1 cellular context compared by ENCODE assay signal in the genomic region with DNA sequence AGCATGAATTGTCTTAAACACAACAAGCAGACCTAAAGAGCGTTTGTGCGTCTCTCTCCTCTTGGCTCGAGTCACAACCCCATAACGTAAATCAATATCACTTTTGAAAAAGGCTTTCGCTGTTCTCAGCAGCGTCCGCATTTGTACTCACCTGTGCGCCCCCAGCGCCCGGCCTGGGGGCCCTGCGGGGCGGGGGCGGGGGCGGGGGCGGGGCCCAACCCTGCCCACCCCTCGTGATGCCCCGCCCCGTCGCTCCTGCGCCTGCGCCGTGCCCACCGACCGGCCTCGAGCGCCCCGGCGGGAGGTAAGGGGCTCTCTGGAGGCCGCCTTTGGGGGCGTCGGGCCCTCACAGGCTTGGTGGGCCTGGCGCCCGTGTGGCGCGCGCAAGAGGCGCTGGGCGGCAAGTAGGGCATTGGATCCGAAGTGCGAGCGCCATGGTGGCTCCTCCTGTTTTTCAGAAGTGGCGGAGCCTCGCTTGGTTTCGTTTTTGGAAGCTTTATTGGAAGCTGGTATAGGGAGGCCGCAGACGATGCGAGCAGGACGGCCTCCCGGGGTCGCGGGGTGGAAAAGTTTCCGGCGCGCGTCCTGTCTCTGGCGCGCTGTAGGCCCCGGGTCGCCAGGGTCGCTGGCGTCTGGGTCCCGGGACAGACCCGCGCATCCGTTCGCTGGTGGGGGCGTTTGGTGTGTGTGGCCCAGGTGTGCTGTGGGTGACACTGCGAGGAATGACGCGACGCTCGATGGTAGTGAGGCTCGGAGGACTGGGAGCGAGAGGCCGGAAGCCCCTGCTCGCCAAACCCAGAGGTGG.
TF ChIP-seq lines count a peak whose summit lies in the region.

A gene (plus strand): TSS at position 252 of the 805 bp plus-strand sequence. CDS start 8,586 bp downstream, outside the sequence.

TF ChIP-seq in H1, 55 proteins besides CTCF, POLR2A, EP300 and RAD21:
- peak; percentile 91 for TF ChIP-seq KDM4A (IDR thresholded peaks at IDR 0.05; ENCODE audit: low read depth, low read length, severe bottlenecking)
- peak; percentile 59 for TF ChIP-seq NRF1 (IDR thresholded peaks at IDR 0.05; ENCODE audit: low read depth, low read length)
- TF ChIP-seq SP4 (IDR thresholded peaks at IDR 0.05; ENCODE audit: low read length) = 0 out of 2 replicates have a peak, but pooled peaks have one; percentile 27
- TF ChIP-seq POLR2AphosphoS5 (IDR thresholded peaks at IDR 0.05; ENCODE audit: low read depth, low read length) = no peak
- no peak for TF ChIP-seq KDM1A (IDR thresholded peaks at IDR 0.05; ENCODE audit: borderline replicate concordance, low read length)
- TF ChIP-seq CREB1 (IDR thresholded peaks at IDR 0.05) = peak; percentile 32; the same call in 1 of the 2 replicates
- TF ChIP-seq GTF2F1 (IDR thresholded peaks at IDR 0.05; ENCODE audit: borderline replicate concordance, low read depth, low read length) = no peak
- no peak for TF ChIP-seq KDM5A (IDR thresholded peaks at IDR 0.05; ENCODE audit: low read length)
- no peak for TF ChIP-seq CTBP2 (IDR thresholded peaks at IDR 0.05; ENCODE audit: borderline replicate concordance, insufficient read depth, insufficient read length, low read length)
- TF ChIP-seq, protein P1, sequence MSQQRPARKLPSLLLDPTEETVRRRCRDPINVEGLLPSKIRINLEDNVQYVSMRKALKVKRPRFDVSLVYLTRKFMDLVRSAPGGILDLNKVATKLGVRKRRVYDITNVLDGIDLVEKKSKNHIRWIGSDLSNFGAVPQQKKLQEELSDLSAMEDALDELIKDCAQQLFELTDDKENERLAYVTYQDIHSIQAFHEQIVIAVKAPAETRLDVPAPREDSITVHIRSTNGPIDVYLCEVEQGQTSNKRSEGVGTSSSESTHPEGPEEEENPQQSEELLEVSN (IDR thresholded peaks at IDR 0.05) = peak; percentile 56; the same call in 1 of the 2 replicates
- peak; percentile 93 for TF ChIP-seq PHF8 (conservative IDR thresholded peaks at IDR 0.05; ENCODE audit: low read depth, low read length)
- TF ChIP-seq, protein P2, sequence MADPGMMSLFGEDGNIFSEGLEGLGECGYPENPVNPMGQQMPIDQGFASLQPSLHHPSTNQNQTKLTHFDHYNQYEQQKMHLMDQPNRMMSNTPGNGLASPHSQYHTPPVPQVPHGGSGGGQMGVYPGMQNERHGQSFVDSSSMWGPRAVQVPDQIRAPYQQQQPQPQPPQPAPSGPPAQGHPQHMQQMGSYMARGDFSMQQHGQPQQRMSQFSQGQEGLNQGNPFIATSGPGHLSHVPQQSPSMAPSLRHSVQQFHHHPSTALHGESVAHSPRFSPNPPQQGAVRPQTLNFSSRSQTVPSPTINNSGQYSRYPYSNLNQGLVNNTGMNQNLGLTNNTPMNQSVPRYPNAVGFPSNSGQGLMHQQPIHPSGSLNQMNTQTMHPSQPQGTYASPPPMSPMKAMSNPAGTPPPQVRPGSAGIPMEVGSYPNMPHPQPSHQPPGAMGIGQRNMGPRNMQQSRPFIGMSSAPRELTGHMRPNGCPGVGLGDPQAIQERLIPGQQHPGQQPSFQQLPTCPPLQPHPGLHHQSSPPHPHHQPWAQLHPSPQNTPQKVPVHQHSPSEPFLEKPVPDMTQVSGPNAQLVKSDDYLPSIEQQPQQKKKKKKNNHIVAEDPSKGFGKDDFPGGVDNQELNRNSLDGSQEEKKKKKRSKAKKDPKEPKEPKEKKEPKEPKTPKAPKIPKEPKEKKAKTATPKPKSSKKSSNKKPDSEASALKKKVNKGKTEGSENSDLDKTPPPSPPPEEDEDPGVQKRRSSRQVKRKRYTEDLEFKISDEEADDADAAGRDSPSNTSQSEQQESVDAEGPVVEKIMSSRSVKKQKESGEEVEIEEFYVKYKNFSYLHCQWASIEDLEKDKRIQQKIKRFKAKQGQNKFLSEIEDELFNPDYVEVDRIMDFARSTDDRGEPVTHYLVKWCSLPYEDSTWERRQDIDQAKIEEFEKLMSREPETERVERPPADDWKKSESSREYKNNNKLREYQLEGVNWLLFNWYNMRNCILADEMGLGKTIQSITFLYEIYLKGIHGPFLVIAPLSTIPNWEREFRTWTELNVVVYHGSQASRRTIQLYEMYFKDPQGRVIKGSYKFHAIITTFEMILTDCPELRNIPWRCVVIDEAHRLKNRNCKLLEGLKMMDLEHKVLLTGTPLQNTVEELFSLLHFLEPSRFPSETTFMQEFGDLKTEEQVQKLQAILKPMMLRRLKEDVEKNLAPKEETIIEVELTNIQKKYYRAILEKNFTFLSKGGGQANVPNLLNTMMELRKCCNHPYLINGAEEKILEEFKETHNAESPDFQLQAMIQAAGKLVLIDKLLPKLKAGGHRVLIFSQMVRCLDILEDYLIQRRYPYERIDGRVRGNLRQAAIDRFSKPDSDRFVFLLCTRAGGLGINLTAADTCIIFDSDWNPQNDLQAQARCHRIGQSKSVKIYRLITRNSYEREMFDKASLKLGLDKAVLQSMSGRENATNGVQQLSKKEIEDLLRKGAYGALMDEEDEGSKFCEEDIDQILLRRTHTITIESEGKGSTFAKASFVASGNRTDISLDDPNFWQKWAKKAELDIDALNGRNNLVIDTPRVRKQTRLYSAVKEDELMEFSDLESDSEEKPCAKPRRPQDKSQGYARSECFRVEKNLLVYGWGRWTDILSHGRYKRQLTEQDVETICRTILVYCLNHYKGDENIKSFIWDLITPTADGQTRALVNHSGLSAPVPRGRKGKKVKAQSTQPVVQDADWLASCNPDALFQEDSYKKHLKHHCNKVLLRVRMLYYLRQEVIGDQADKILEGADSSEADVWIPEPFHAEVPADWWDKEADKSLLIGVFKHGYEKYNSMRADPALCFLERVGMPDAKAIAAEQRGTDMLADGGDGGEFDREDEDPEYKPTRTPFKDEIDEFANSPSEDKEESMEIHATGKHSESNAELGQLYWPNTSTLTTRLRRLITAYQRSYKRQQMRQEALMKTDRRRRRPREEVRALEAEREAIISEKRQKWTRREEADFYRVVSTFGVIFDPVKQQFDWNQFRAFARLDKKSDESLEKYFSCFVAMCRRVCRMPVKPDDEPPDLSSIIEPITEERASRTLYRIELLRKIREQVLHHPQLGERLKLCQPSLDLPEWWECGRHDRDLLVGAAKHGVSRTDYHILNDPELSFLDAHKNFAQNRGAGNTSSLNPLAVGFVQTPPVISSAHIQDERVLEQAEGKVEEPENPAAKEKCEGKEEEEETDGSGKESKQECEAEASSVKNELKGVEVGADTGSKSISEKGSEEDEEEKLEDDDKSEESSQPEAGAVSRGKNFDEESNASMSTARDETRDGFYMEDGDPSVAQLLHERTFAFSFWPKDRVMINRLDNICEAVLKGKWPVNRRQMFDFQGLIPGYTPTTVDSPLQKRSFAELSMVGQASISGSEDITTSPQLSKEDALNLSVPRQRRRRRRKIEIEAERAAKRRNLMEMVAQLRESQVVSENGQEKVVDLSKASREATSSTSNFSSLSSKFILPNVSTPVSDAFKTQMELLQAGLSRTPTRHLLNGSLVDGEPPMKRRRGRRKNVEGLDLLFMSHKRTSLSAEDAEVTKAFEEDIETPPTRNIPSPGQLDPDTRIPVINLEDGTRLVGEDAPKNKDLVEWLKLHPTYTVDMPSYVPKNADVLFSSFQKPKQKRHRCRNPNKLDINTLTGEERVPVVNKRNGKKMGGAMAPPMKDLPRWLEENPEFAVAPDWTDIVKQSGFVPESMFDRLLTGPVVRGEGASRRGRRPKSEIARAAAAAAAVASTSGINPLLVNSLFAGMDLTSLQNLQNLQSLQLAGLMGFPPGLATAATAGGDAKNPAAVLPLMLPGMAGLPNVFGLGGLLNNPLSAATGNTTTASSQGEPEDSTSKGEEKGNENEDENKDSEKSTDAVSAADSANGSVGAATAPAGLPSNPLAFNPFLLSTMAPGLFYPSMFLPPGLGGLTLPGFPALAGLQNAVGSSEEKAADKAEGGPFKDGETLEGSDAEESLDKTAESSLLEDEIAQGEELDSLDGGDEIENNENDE (IDR thresholded peaks at IDR 0.05; ENCODE audit: insufficient replicate concordance, low read length) = no peak
- peak; percentile 99 for TF ChIP-seq ASH2L (IDR thresholded peaks at IDR 0.05; ENCODE audit: low read length)
- TF ChIP-seq GABPA (IDR thresholded peaks at IDR 0.05; ENCODE audit: borderline replicate concordance, insufficient read depth, low read length) = no peak
- 0 out of 4 replicates have a peak, but pooled peaks of 1 of the 2 experiments have one; percentile 30 for TF ChIP-seq SIN3A (conservative IDR thresholded peaks at IDR 0.05 in 1 of 2, IDR thresholded peaks at IDR 0.05 in 1 of 2; ENCODE audit: low read depth in 1 of 2, low read length in 2 of 2)
TF ChIP-seq in H1: peak in this region for 8.
